1 cellular context compared by ENCODE assay signal in genomic region chr3:8713901-8714759, GRCh38.
TF ChIP-seq lines count a peak whose summit lies in the region.

No MANE protein-coding gene starts in this region.

TF ChIP-seq in WTC11, 78 proteins besides CTCF, POLR2A, EP300 and RAD21 (continued from another document):
- TF ChIP-seq KAT7 (CRISPR knock-in tag; IDR thresholded peaks at IDR 0.05; ENCODE audit: borderline replicate concordance) (no peak), ETV6 (CRISPR knock-in tag; IDR thresholded peaks at IDR 0.05) (0 out of 2 replicates have a peak, but pooled peaks have one; percentile 40), GRHL2 (CRISPR knock-in tag; IDR thresholded peaks at IDR 0.05; ENCODE audit: insufficient replicate concordance, severe bottlenecking) (no peak)
